In genomic region chr3:48635222-48636021, GRCh38 we compare ENCODE assay signal across 1 cellular context.
TF ChIP-seq lines count a peak whose summit lies in the region.

TSS of gene SLC26A6 (minus strand) at chr3:48635461. CDS start at chr3:48635393, 68 bp downstream.

TF ChIP-seq in GM12878, 131 proteins besides CTCF, POLR2A, EP300 and RAD21 (continued from another document):
- TF ChIP-seq ZBTB11 (CRISPR knock-in tag; IDR thresholded peaks at IDR 0.05), result no peak
